In the genomic region with DNA sequence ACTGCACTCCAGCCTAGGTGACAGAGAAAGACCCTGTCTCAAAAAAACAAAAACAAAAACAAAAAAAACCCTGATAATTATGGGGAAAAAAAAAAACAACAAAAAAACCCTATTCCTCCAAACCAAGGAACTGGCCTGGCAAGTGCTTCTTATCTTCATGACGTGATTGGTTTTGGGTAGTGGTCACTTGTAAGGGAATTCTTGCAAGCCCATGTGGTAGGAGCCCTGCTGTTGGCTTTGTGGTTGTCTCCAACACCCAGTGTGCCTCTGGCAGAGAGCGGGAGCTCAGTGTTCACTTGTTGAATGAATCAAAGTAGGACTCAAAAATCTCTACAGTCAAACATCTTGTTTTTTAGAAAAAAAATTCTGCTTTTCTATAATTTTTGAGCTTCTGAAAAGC, we compare ENCODE assay signal across 10 cellular contexts.
"Had no signal": no experiment of that assay in that cellular context is flagged by ENCODE, and none has a peak within 500 bp of the region (broad histone marks: within the 10 kb centered on the region; RNA-seq: fewer than 3 reads in every experiment).

No MANE protein-coding gene starts in this region.

- DNase-seq: amygdala; dermis blood vessel endothelial cell; immature natural killer cell; lower lobe of right lung; naive B cell; SK-N-SH; stimulated activated CD4-positive, alpha-beta T cell treated with anti-CD3 and anti-CD28 coated beads, Interleukin-4, amount 100 ng/mL, for 4 hours; stomach had no signal

- H3K9me3 Mint-ChIP-seq: immature natural killer cell, naive B cell had no signal

- ATAC-seq: activated naive CD4-positive, alpha-beta T cell treated with anti-CD3 and anti-CD28 coated beads, Interleukin-2, amount 50 U/mL, for 72 hours; esophagus mucosa; lower lobe of right lung had no signal

- H3K4me3 Mint-ChIP-seq: immature natural killer cell, naive B cell had no signal

- H3K27me3 Mint-ChIP-seq: naive B cell had no signal
